ENCODE assay signal across 7 cellular contexts in genomic region chr10:5293691-5294550, GRCh38.
DNase-seq lines count a peak whose midpoint lies in the region; ATAC-seq and TF ChIP-seq lines count a peak whose summit lies in the region.

No MANE protein-coding gene starts in this region.

- peak overlapping the region; percentile 38 for H3K4me3 Mint-ChIP-seq in type B pancreatic cell

- H3K9ac ChIP-seq in colonic mucosa (ENCODE audit: low read depth in 2 of 2, low read length in 2 of 2): no peak overlapping the region
- H3K9ac ChIP-seq in mesendoderm (ENCODE audit: low read length): no peak overlapping the region

- ATAC-seq in GM19463 (IDR thresholded peaks at IDR 0.05; ENCODE audit: unreplicated experiment): no peak

- H3K56ac ChIP-seq in mesendoderm (ENCODE audit: low read length): no peak overlapping the region

- no peak overlapping the region for H4K8ac ChIP-seq in mesendoderm (ENCODE audit: low read depth, low read length)

- H2BK15ac ChIP-seq in mesendoderm (replicated peaks; ENCODE audit: low read depth): no peak overlapping the region

- peak; percentile 70 for TF ChIP-seq CTCF in GM12875 (IDR thresholded peaks at IDR 0.05; ENCODE audit: borderline replicate concordance, insufficient read depth, low read depth, low read length)
- TF ChIP-seq CTCF in colonic mucosa (IDR thresholded peaks at IDR 0.05): peak; percentile 55
- TF ChIP-seq CTCF in type B pancreatic cell (conservative IDR thresholded peaks at IDR 0.05): peak; percentile 69

- H3K27ac Mint-ChIP-seq in type B pancreatic cell: peak overlapping the region; percentile 89

- no peak overlapping the region for H3K4me2 ChIP-seq in mesendoderm (ENCODE audit: low read length)

- H3K79me2 ChIP-seq in mesendoderm (ENCODE audit: control insufficient read depth, insufficient read depth, low read length): no peaks in the 10 kb centered on the region

- H3K36me3 ChIP-seq in colonic mucosa (no peaks in the 10 kb centered on the region), mesendoderm (ENCODE audit: control insufficient read depth, insufficient read depth, low read length) (no peaks in the 10 kb centered on the region)

- H2BK120ac ChIP-seq in mesendoderm (ENCODE audit: low read depth, low read length): no peak overlapping the region

- H3K4me1 ChIP-seq in colonic mucosa (no peaks in the 10 kb centered on the region), mesendoderm (ENCODE audit: control insufficient read depth, low read depth, low read length) (no peaks in the 10 kb centered on the region)

- H2BK5ac ChIP-seq in mesendoderm (ENCODE audit: low read length): no peak overlapping the region

- no peak overlapping the region for H4K5ac ChIP-seq in mesendoderm (ENCODE audit: low read length)

- H3K27me3 ChIP-seq in colonic mucosa (no peaks in the 10 kb centered on the region), mesendoderm (ENCODE audit: insufficient read depth, low read length, poor library complexity) (no peaks in the 10 kb centered on the region)

- intact Hi-C loops in colonic mucosa (cut with DNase I): no loop called here

- DNase-seq in LHCN-M2 (ENCODE audit: low read depth): peak; percentile 34
- DNase-seq in UCSD-AML1 (lab: John Stamatoyannopoulos, UW; ENCODE audit: unreplicated experiment): peak; percentile 52
- DNase-seq in colonic mucosa: peak; percentile 87
- peak; percentile 97 for DNase-seq in mesendoderm
- no peak for DNase-seq in type B pancreatic cell (ENCODE audit: extremely low spot score, unreplicated experiment)

- peaks cover 6% of the 10 kb centered on the region for H3K9me3 Mint-ChIP-seq in type B pancreatic cell

- H3K23ac ChIP-seq in mesendoderm (ENCODE audit: low read length): no peak overlapping the region

- H3K36me3 Mint-ChIP-seq in type B pancreatic cell: no peaks in the 10 kb centered on the region

- H2AK5ac ChIP-seq in mesendoderm (ENCODE audit: low read length): no peak overlapping the region

- H3K4me1 Mint-ChIP-seq in type B pancreatic cell (ENCODE audit: unreplicated experiment): peaks cover 19% of the 10 kb centered on the region

- H3K79me1 ChIP-seq in mesendoderm (ENCODE audit: low read length): no peaks in the 10 kb centered on the region

- H3K9me3 ChIP-seq in colonic mucosa: no peaks in the 10 kb centered on the region

- H3K4me3 ChIP-seq in GM12875 (ENCODE audit: low read depth, low read length) (no peak overlapping the region), colonic mucosa (no peak overlapping the region), mesendoderm (ENCODE audit: low read length) (no peak overlapping the region)

- no peak overlapping the region for H3K4ac ChIP-seq in mesendoderm (ENCODE audit: low read depth, low read length)

- no peak overlapping the region for H3K18ac ChIP-seq in mesendoderm (ENCODE audit: low read length)

- no CpG with 5 or more reads among the region's 15 CpGs for WGBS in mesendoderm (ENCODE audit: extremely low coverage, insufficient coverage, low lambda C conversion rate)

- H3K27ac ChIP-seq in colonic mucosa (peak overlapping the region; percentile 8), mesendoderm (ENCODE audit: low read depth, low read length) (no peak overlapping the region)

- peaks cover 7% of the 10 kb centered on the region for H3K27me3 Mint-ChIP-seq in type B pancreatic cell
